ENCODE assay signal across 14 cellular contexts in the genomic region with DNA sequence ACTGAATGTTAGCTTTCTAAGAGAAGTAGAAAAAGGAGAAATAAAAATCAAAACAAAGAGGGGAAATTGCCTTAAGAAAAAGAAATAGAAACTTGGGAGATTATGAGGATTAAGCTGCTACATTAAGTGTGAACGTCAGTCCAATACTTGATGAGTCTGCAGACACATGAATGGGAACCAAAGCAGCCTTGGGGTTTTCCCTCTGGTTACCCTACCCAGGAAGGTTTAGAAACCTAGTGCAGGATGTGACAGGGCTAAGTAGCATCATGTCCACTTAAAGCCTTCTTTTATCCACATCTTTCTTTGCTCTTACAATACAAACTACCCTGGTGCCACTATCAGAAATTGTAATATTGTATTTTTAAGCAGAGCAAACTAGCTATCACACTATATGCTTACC. TPM values are rescaled to one million over a fixed set of nuclear protein-coding genes. Genes with fewer than 3 reads are reported as not detected.
A peak's percentile ranks its signal among the peaks of the same experiment; 100 is the strongest.
DNase-seq lines count a peak whose midpoint lies in the region; ATAC-seq lines count a peak whose summit lies in the region.
"Had no signal": no experiment of that assay in that cellular context is flagged by ENCODE, and none has a peak within 500 bp of the region (broad histone marks: within the 10 kb centered on the region; RNA-seq: fewer than 3 reads in every experiment).

No MANE protein-coding gene starts in this region.

- H3K27ac Mint-ChIP-seq in activated naive CD4-positive, alpha-beta T cell treated with anti-CD3 and anti-CD28 coated beads for 36 hours, result no peak overlapping the region
- no peak overlapping the region for H3K27ac Mint-ChIP-seq in stimulated activated naive B cell treated with anti-CD40 and anti-IgM and Interleukin-4, amounts not matched to agents 10 μg/mL and 1 μg/mL and 100 μg/mL, for 72 hours
- no peak overlapping the region for H3K27ac Mint-ChIP-seq in T-cell

- POLR2A ChIA-PET in T-cell (lab: Charles Lee), result interaction anchor here in 1 of 2 donors (0.7 kb wide), 1 partner anchor 22 kb away, joined by 3 read pairs; a partner anchor contains a TSS

- peak; percentile 25 for DNase-seq in activated naive CD4-positive, alpha-beta T cell treated with anti-CD3 and anti-CD28 coated beads for 36 hours
- no peak for DNase-seq in activated naive CD4-positive, alpha-beta T cell treated with Interleukin-2 at 50 U/mL for 16 hours
- DNase-seq in stimulated activated naive B cell treated with anti-CD40 and anti-IgM and Interleukin-4, amounts not matched to agents 10 μg/mL and 1 μg/mL and 100 μg/mL, for 72 hours, result no peak
- no peak for DNase-seq in NCI-H2029 (lab: John Stamatoyannopoulos, UW)
- DNase-seq in T-cell, result no peak
- DNase-seq in nucleus accumbens (lab: John Stamatoyannopoulos, UW), result no peak
- DNase-seq: amniotic stem cell, NCI-H1092, NCI-H524 treated with DMSO at 0.1 percent for 48 hours, occipital lobe, spleen, upper lobe of right lung had no signal

- no peaks in the 10 kb centered on the region for H3K9me3 Mint-ChIP-seq in activated naive CD4-positive, alpha-beta T cell treated with anti-CD3 and anti-CD28 coated beads for 36 hours
- H3K9me3 Mint-ChIP-seq in stimulated activated naive B cell treated with anti-CD40 and anti-IgM and Interleukin-4, amounts not matched to agents 10 μg/mL and 1 μg/mL and 100 μg/mL, for 72 hours, result no peaks in the 10 kb centered on the region
- no peaks in the 10 kb centered on the region for H3K9me3 Mint-ChIP-seq in T-cell

- peaks cover 5% of the 10 kb centered on the region for H3K36me3 Mint-ChIP-seq in activated naive CD4-positive, alpha-beta T cell treated with anti-CD3 and anti-CD28 coated beads for 36 hours (ENCODE audit: low read depth)
- peaks cover 11 to 30% of the 10 kb centered on the region in 2 donors for H3K36me3 Mint-ChIP-seq in stimulated activated naive B cell treated with anti-CD40 and anti-IgM and Interleukin-4, amounts not matched to agents 10 μg/mL and 1 μg/mL and 100 μg/mL, for 72 hours
- peaks cover 51% of the 10 kb centered on the region for H3K36me3 Mint-ChIP-seq in T-cell

- no peaks in the 10 kb centered on the region for H3K27me3 Mint-ChIP-seq in activated naive CD4-positive, alpha-beta T cell treated with anti-CD3 and anti-CD28 coated beads for 36 hours (ENCODE audit: low read depth)
- no peaks in the 10 kb centered on the region for H3K27me3 Mint-ChIP-seq in stimulated activated naive B cell treated with anti-CD40 and anti-IgM and Interleukin-4, amounts not matched to agents 10 μg/mL and 1 μg/mL and 100 μg/mL, for 72 hours
- H3K27me3 Mint-ChIP-seq in T-cell, result no peaks in the 10 kb centered on the region

- CTCF ChIA-PET in activated naive CD4-positive, alpha-beta T cell treated with anti-CD3 and anti-CD28 coated beads for 36 hours (lab: Charles Lee), result interaction anchor here (1.0 kb wide), 1 partner anchor 156 kb away, joined by 3 read pairs; a partner anchor contains a TSS
- CTCF ChIA-PET in T-cell (lab: Charles Lee), result no interaction called here

- no peak overlapping the region for H3K4me3 Mint-ChIP-seq in activated naive CD4-positive, alpha-beta T cell treated with anti-CD3 and anti-CD28 coated beads for 36 hours
- no peak overlapping the region for H3K4me3 Mint-ChIP-seq in stimulated activated naive B cell treated with anti-CD40 and anti-IgM and Interleukin-4, amounts not matched to agents 10 μg/mL and 1 μg/mL and 100 μg/mL, for 72 hours
- H3K4me3 Mint-ChIP-seq in T-cell, result no peak overlapping the region

- peaks cover 2% of the 10 kb centered on the region for H3K4me1 Mint-ChIP-seq in activated naive CD4-positive, alpha-beta T cell treated with anti-CD3 and anti-CD28 coated beads for 36 hours (ENCODE audit: low read depth)
- peaks cover 2 to 13% of the 10 kb centered on the region in 2 donors for H3K4me1 Mint-ChIP-seq in stimulated activated naive B cell treated with anti-CD40 and anti-IgM and Interleukin-4, amounts not matched to agents 10 μg/mL and 1 μg/mL and 100 μg/mL, for 72 hours
- H3K4me1 Mint-ChIP-seq in T-cell, result no peaks in the 10 kb centered on the region

- peak; percentile 91 for ATAC-seq in GM21529 (IDR thresholded peaks at IDR 0.05; ENCODE audit: unreplicated experiment)
- ATAC-seq in HG03103 (IDR thresholded peaks at IDR 0.05; ENCODE audit: low read depth, unreplicated experiment), result peak; percentile 77
- peak; percentile 86 to 96 for ATAC-seq in stimulated activated naive B cell treated with anti-CD40 and anti-IgM and Interleukin-4, amounts not matched to agents 10 μg/mL and 1 μg/mL and 100 μg/mL, for 72 hours (replicated peaks)
- no peak for ATAC-seq in T-cell (replicated peaks in 1 of 4)
- ATAC-seq: upper lobe of right lung had no signal

- intact Hi-C loops in activated naive CD4-positive, alpha-beta T cell treated with anti-CD3 and anti-CD28 coated beads for 36 hours (cut with micrococcal nuclease), result no loop called here

RNA-seq across cellular contexts. Expression of a gene that starts 22.3 kb away (rescaled TPM):
- total RNA-seq in activated naive CD4-positive, alpha-beta T cell treated with anti-CD3 and anti-CD28 coated beads for 36 hours, result 10 to 100 TPM; 12.1 to 13.7 TPM
- 10 to 100 TPM; 19.5 to 37.0 (median 23.3) TPM for total RNA-seq in T-cell

Comparison
In these comparisons a context has a peak if more than half of its experiments do, and no peak if none do; other contexts are left out.
1. ATAC-seq: peak in GM21529 (single experiment), HG03103 (single experiment) and stimulated activated naive B cell treated with anti-CD40 and anti-IgM and Interleukin-4, amounts not matched to agents 10 μg/mL and 1 μg/mL and 100 μg/mL, for 72 hours (2 of 2); none in T-cell (0 of 4).